9 cellular contexts compared by ENCODE assay signal in genomic region chr22:30265851-30266444, GRCh38. TPM values are rescaled to one million over a fixed set of nuclear protein-coding genes. Genes with fewer than 3 reads are reported as not detected.
DNase-seq lines count a peak whose midpoint lies in the region; ATAC-seq and TF ChIP-seq lines count a peak whose summit lies in the region.
"Had no signal": no experiment of that assay in that cellular context is flagged by ENCODE, and none has a peak within 500 bp of the region (broad histone marks: within the 10 kb centered on the region; RNA-seq: fewer than 3 reads in every experiment).

No MANE protein-coding gene starts in this region.

- H3K9me3 ChIP-seq in adrenal gland (replicated peaks in 1 of 3) = no peaks in the 10 kb centered on the region

- H3K27me3 Mint-ChIP-seq in T-helper 2 cell treated with Interferon-gamma antibody and Interleukin-4, amounts not matched to agents 5 μg/mL and 100 μg/mL, for 36 hours (ENCODE audit: low read depth) = no peaks in the 10 kb centered on the region

- TF ChIP-seq CTCF in adrenal gland (IDR thresholded peaks at IDR 0.05) (no peak), foreskin fibroblast (IDR thresholded peaks at IDR 0.05; ENCODE audit: low read depth, low read length) (no peak)

- no peaks in the 10 kb centered on the region for H3K27me3 ChIP-seq in adrenal gland

- no peaks in the 10 kb centered on the region for H3K9me3 Mint-ChIP-seq in T-helper 2 cell treated with Interferon-gamma antibody and Interleukin-4, amounts not matched to agents 5 μg/mL and 100 μg/mL, for 36 hours

- peak overlapping the region; percentile 97 for H3K4me3 Mint-ChIP-seq in T-helper 2 cell treated with Interferon-gamma antibody and Interleukin-4, amounts not matched to agents 5 μg/mL and 100 μg/mL, for 36 hours

- H3K4me3 ChIP-seq in adrenal gland (peak overlapping the region in 1 of 4 donors; percentile 33), foreskin fibroblast (ENCODE audit: low read depth in 1 of 2, low read length in 2 of 2) (no peak overlapping the region)

- peaks cover 0 to 9% of the 10 kb centered on the region in 2 donors for H3K4me1 ChIP-seq in adrenal gland (replicated peaks in 1 of 2)

- peak overlapping the region; percentile 99 for H3K27ac Mint-ChIP-seq in T-helper 2 cell treated with Interferon-gamma antibody and Interleukin-4, amounts not matched to agents 5 μg/mL and 100 μg/mL, for 36 hours

- H3K36me3 Mint-ChIP-seq in T-helper 2 cell treated with Interferon-gamma antibody and Interleukin-4, amounts not matched to agents 5 μg/mL and 100 μg/mL, for 36 hours (ENCODE audit: low read depth) = peaks cover 85% of the 10 kb centered on the region

- intact Hi-C loops in adrenal gland (cut with DNase I) = no loop called here

- H3K4me1 Mint-ChIP-seq in T-helper 2 cell treated with Interferon-gamma antibody and Interleukin-4, amounts not matched to agents 5 μg/mL and 100 μg/mL, for 36 hours (ENCODE audit: low read depth) = peaks cover 55% of the 10 kb centered on the region

- 64 to 86% (median 65%) methylated on average over 11 to 24 of the region's 24 CpGs for WGBS in adrenal gland, 4 donors

- TF ChIP-seq POLR2A in adrenal gland (IDR thresholded peaks at IDR 0.05) = peak in 1 of 2 donors; percentile 12

- ATAC-seq in GM18519 (IDR thresholded peaks at IDR 0.05; ENCODE audit: low FRiP score, unreplicated experiment) = peak; percentile 51
- peak; percentile 48 for ATAC-seq in HG03039 (IDR thresholded peaks at IDR 0.05; ENCODE audit: unreplicated experiment)
- no peak for ATAC-seq in HG03457 (IDR thresholded peaks at IDR 0.05; ENCODE audit: unreplicated experiment)

- no peaks in the 10 kb centered on the region for H3K36me3 ChIP-seq in adrenal gland (replicated peaks in 1 of 2)

- peak; percentile 88 for DNase-seq in T-helper 2 cell treated with Interferon-gamma antibody and Interleukin-4, amounts not matched to agents 5 μg/mL and 100 μg/mL, for 36 hours (ENCODE audit: low spot score)
- peak in 2 of 7 donors; percentile 56 to 58 for DNase-seq in adrenal gland
- DNase-seq in pons (ENCODE audit: low spot score) = peak; percentile 39
- no peak for DNase-seq in AG20443 (ENCODE audit: low spot score)
- DNase-seq in foreskin fibroblast = no peak

- H3K27ac ChIP-seq in adrenal gland = peak overlapping the region; percentile 10 to 87 (median 53)

RNA-seq across cellular contexts. Expression of gene OSM, which starts 0.7 kb away (rescaled TPM):
- 1 to 10 TPM in 6 of 8 donors, under 1 TPM in 2; 0.85 to 8.1 (median 1.9) TPM for total RNA-seq in adrenal gland
- polyA plus RNA-seq in adrenal gland = 1 to 10 TPM in 1 of 3 donors, under 1 TPM in 2; 0.44 to 1.6 (median 0.56) TPM
- total RNA-seq: M059J had no signal

RNA-seq across cellular contexts. Expression of gene LIF, which starts 19.4 kb away (rescaled TPM):
- total RNA-seq in adrenal gland = 1 to 10 TPM in 6 of 8 donors, under 1 TPM in 2; 0.69 to 9.3 (median 2.6) TPM
- polyA plus RNA-seq in adrenal gland = 1 to 10 TPM in 2 of 3 donors, under 1 TPM in 1; 0.49 to 2.4 (median 1.4) TPM

RNA-seq across cellular contexts. Expression of gene CASTOR1, which starts 23.4 kb away (rescaled TPM):
- 10 to 100 TPM in 5 of 8 donors, 1 to 10 TPM in 3; 5.5 to 20.1 (median 13.8) TPM for total RNA-seq in adrenal gland
- 10 to 100 TPM in 2 of 3 donors, 1 to 10 TPM in 1; 2.4 to 18.3 (median 15.1) TPM for polyA plus RNA-seq in adrenal gland

Comparison
In these comparisons a context has a peak if more than half of its experiments do, and no peak if none do; other contexts are left out.
1. DNase-seq: peak in T-helper 2 cell treated with Interferon-gamma antibody and Interleukin-4, amounts not matched to agents 5 μg/mL and 100 μg/mL, for 36 hours (single experiment) and pons (single experiment); none in AG20443 (single experiment) and foreskin fibroblast (0 of 2).